In the genomic region with DNA sequence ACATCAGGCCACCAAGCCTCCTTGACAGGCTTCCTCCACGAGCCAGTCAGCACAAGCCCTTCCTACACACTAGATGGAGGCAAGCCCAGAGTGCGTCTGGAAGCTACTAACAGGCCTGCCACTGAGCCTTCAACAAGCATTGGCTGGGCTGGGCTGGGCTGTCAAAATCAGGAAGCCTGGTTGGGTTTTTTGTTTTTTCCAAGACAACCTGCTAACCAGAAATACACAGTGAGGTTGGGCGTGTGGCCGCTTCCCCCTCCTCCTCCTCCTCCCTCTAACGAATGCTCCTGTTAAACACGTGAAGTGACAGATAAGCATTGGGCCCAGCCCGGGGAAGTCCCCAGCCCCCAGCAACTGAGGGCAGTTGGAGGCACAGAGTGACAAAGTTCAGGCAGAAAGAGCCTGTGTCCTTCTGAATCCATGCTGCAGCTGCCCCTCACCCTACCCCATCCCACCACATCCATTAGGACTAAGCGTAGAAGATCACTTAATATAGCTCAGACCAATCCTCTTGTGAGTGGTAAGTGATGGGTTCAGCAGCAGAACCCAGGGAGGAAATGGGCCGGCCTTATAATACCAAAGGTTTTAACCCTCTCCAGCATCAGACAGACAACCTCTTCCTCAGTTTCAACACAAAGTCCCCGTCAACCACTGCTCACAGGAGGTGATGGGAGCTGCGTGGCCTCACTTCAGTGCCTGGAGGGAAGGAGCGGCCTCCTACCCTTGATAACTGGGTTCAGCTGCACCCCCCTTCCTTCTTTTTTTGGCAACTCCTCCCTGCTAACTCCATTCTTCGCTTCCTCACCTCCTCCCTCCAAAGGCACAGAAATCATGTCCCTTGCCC, we compare ENCODE assay signal across 8 cellular contexts. TPM values are rescaled to one million over a fixed set of nuclear protein-coding genes. Genes with fewer than 3 reads are reported as not detected.
DNase-seq lines count a peak whose midpoint lies in the region; TF ChIP-seq lines count a peak whose summit lies in the region.

No MANE protein-coding gene starts in this region.

- H3K27ac ChIP-seq in HUES64 (ENCODE audit: low read depth, low read length): no peak overlapping the region
- no peak overlapping the region for H3K27ac ChIP-seq in WERI-Rb-1

- H3K36me3 Mint-ChIP-seq in brain: peaks cover 5% of the 10 kb centered on the region

- H3K9ac ChIP-seq in HUES64 (ENCODE audit: low read depth, low read length): no peak overlapping the region

- H3K9me3 ChIP-seq in HUES64 (ENCODE audit: insufficient read depth, low read depth, low read length): no peaks in the 10 kb centered on the region
- peaks cover 4% of the 10 kb centered on the region for H3K9me3 ChIP-seq in WERI-Rb-1 (ENCODE audit: severe bottlenecking)

- peaks cover 9 to 19% (median 15%) of the 10 kb centered on the region in 5 experiments for H3K9me3 Mint-ChIP-seq in brain

- 36% methylated on average over 12 of the region's 13 CpGs for WGBS in HUES64

- peak overlapping the region in 3 of 5 experiments; percentile 49 to 82 (median 58) for H3K4me3 Mint-ChIP-seq in brain

- TF ChIP-seq CTCF in brain (conservative IDR thresholded peaks at IDR 0.05): no peak
- TF ChIP-seq CTCF in WERI-Rb-1 (IDR thresholded peaks at IDR 0.05; ENCODE audit: low read depth, low read length): no peak

- H3K4me3 ChIP-seq in HUES64 (ENCODE audit: low read length): peak overlapping the region; percentile 48; the same call in 1 of the 2 replicates
- H3K4me3 ChIP-seq in WERI-Rb-1 (ENCODE audit: low read depth, low read length): no peak overlapping the region

- H3K27me3 ChIP-seq in HUES64 (ENCODE audit: insufficient read depth, low read length) (peaks cover 34% of the 10 kb centered on the region), WERI-Rb-1 (ENCODE audit: insufficient read depth, low read depth, severe bottlenecking) (peaks cover 79% of the 10 kb centered on the region)

- H3K27me3 Mint-ChIP-seq in brain: peaks cover 63% of the 10 kb centered on the region

- H3K36me3 ChIP-seq in HUES64 (ENCODE audit: insufficient read depth, low read length) (no peaks in the 10 kb centered on the region), WERI-Rb-1 (no peaks in the 10 kb centered on the region)

- H3K27ac Mint-ChIP-seq in brain: peak overlapping the region in 4 of 5 experiments; percentile 49 to 79 (median 66)

- peak; percentile 26 for DNase-seq in NCI-H1694 treated with DMSO at 0.1 percent for 48 hours (lab: John Stamatoyannopoulos, UW)
- DNase-seq in NCI-H1694 (lab: John Stamatoyannopoulos, UW): no peak
- peak; percentile 92 for DNase-seq in UCSD-AML1 (lab: John Stamatoyannopoulos, UW; ENCODE audit: unreplicated experiment)
- peak; percentile 79 for DNase-seq in left kidney (ENCODE audit: low read depth, low spot score)
- DNase-seq in stimulated activated CD4-positive, alpha-beta T cell treated with anti-CD3 and anti-CD28 coated beads, Interleukin-4, amount 100 ng/mL, for 24 hours: peak; percentile 85
- no peak for DNase-seq in WERI-Rb-1

- peaks cover 27% of the 10 kb centered on the region for H3K4me1 Mint-ChIP-seq in brain

- peaks cover 9% of the 10 kb centered on the region; the same call in 1 of the 2 replicates for H3K4me1 ChIP-seq in HUES64 (ENCODE audit: insufficient read depth, low read length)

RNA-seq across cellular contexts. Expression of gene NFATC2, which starts 1.1 kb away (rescaled TPM):
- polyA plus RNA-seq in HUES64 (2013, experiment 1 of 2): 0.65 TPM
- 0.51 TPM for polyA plus RNA-seq in HUES64 (2013, experiment 2 of 2)
- 3.0 TPM for polyA plus RNA-seq in brain (ENCODE audit: insufficient read depth, low read depth, low replicate concordance)

Comparison
In these comparisons a context has a peak if more than half of its experiments do, and no peak if none do; other contexts are left out.
1. DNase-seq: peak in NCI-H1694 treated with DMSO at 0.1 percent for 48 hours (single experiment), UCSD-AML1 (single experiment), left kidney (single experiment) and stimulated activated CD4-positive, alpha-beta T cell treated with anti-CD3 and anti-CD28 coated beads, Interleukin-4, amount 100 ng/mL, for 24 hours (single experiment); none in NCI-H1694 (single experiment) and WERI-Rb-1 (single experiment).